27 cellular contexts compared by ENCODE assay signal in the genomic region with DNA sequence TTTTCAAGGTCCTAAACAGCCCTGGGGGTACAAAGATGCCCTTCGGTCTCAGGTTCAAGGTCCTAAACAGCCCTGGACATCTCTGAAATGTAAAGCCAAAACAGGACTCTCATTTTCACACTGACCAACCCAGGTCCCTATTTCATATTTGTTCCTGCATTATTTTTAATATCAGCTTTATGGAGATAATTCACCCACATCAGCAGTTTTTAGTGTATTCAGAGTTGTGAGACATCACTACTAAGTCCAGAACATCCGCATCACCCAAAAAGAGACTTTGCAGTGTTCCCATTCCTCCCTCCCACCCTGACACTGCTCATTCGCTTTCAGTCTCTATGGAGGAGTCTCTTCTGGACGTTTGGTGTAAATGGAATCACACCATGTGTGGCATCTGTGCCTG.
"Had no signal": no experiment of that assay in that cellular context is flagged by ENCODE, and none has a peak within 500 bp of the region (broad histone marks: within the 10 kb centered on the region; RNA-seq: fewer than 3 reads in every experiment).

No MANE protein-coding gene starts in this region.

- H3K4me2 ChIP-seq: hepatocyte had no signal

- H3K27me3 ChIP-seq: hepatocyte, left lung, pancreas, sigmoid colon, spleen, testis, thyroid gland, vagina had no signal

- ATAC-seq: left colon; left lung; lower lobe of right lung; naive thymus-derived CD8-positive, alpha-beta T cell; pancreas; right cardiac atrium had no signal

- H3K36me3 ChIP-seq: left lung, lower lobe of right lung, pancreas, prostate gland, sigmoid colon, spleen, thyroid gland, vagina had no signal

- H3K27ac ChIP-seq: hepatocyte, left lung, lower lobe of right lung, pancreas, prostate gland, sigmoid colon, spleen, testis, thyroid gland, vagina had no signal

- H3K4me1 ChIP-seq: left lung, lower lobe of right lung, pancreas, prostate gland, sigmoid colon, spleen, testis, thyroid gland, vagina had no signal

- H3K9me3 ChIP-seq: lower lobe of right lung, pancreas, prostate gland, sigmoid colon, testis, thyroid gland, vagina had no signal

- H3K4me3 ChIP-seq: hepatocyte, left lung, lower lobe of right lung, pancreas, prostate gland, sigmoid colon, spleen, testis, thyroid gland, vagina had no signal

- DNase-seq: immature natural killer cell; kidney; left colon; left lung; lower lobe of right lung; mammary epithelial cell; mesenchymal stem cell; naive thymus-derived CD8-positive, alpha-beta T cell; nucleus accumbens; pancreas; posterior cingulate gyrus; retina; right cardiac atrium; sigmoid colon; small intestine; spleen; stimulated activated CD4-positive, alpha-beta T cell treated with anti-CD3 and anti-CD28 coated beads, Interleukin-4, amount 100 ng/mL, for 24 hours; stimulated activated naive CD4-positive, alpha-beta T cell treated with Interleukin-2 at 50 U/mL for 16 hours; stimulated activated naive CD8-positive, alpha-beta T cell treated with anti-CD3 and anti-CD28 coated beads, Interleukin-15, amount 100 ng/mL, for 72 hours; substantia nigra; testis; thyroid gland; trophoblast cell had no signal

- FAIRE-seq: islet of Langerhans, kidney, pancreas, small intestine had no signal
